In the genomic region with DNA sequence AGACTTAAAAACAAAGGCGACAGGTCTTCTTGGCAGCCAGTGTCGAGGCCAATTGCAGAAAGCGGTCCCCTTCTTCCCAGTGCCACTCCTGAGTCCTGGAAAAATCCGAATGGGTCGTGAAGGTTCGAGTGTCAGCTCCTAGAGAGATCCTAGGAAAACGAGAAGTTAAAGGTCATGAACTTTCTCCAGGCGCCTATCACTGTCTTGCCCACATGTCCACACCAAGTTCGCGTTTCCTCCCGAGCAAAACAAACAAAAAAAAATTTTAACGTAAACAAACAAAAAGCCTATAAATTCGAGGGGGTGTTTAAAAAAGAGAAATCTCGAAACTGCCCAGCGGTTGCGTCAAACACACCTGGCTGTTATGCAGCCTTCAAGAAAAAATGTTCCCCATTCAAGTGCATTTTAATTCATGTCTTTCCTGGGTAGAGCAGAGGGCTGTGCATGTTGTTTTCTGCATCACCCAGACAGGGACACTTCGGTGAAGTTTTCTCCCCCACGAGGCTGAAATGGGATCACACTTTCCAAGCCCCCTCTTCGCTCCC, we compare ENCODE assay signal across 1 cellular context.
TF ChIP-seq lines count a peak whose summit lies in the region.

No MANE protein-coding gene starts in this region.

TF ChIP-seq in endothelial cell of umbilical vein, 7 proteins besides CTCF, POLR2A, EP300 and RAD21:
- TF ChIP-seq, protein P1, sequence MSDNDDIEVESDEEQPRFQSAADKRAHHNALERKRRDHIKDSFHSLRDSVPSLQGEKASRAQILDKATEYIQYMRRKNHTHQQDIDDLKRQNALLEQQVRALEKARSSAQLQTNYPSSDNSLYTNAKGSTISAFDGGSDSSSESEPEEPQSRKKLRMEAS (IDR thresholded peaks at IDR 0.05; ENCODE audit: insufficient read depth, insufficient read length) = no peak
- TF ChIP-seq EZH2 (IDR thresholded peaks at IDR 0.05; ENCODE audit: borderline replicate concordance, low read depth, low read length, severe bottlenecking) (no peak), FOS (IDR thresholded peaks at IDR 0.05; ENCODE audit: borderline replicate concordance, insufficient read depth, low read length) (no peak), MYC (IDR thresholded peaks at IDR 0.05; ENCODE audit: low read depth, low read length) (no peak), GATA2 (IDR thresholded peaks at IDR 0.05; ENCODE audit: insufficient read depth, insufficient read length, low read depth, low read length) (no peak), JUN (IDR thresholded peaks at IDR 0.05; ENCODE audit: borderline replicate concordance, insufficient read depth, insufficient read length, low read depth) (no peak), POLR2AphosphoS5 (IDR thresholded peaks at IDR 0.05; ENCODE audit: insufficient read depth, low read depth, low read length) (no peak)
